Comparison of ENCODE assay signal across 17 cellular contexts in genomic region chr10:86600296-86600695, GRCh38. TPM values are rescaled to one million over a fixed set of nuclear protein-coding genes. Genes with fewer than 3 reads are reported as not detected.
A peak's percentile ranks its signal among the peaks of the same experiment; 100 is the strongest.
DNase-seq lines count a peak whose midpoint lies in the region; ATAC-seq, FAIRE-seq and TF ChIP-seq lines count a peak whose summit lies in the region.
"Had no signal": no experiment of that assay in that cellular context is flagged by ENCODE, and none has a peak within 500 bp of the region (broad histone marks: within the 10 kb centered on the region; RNA-seq: fewer than 3 reads in every experiment).

No MANE protein-coding gene starts in this region.

- intact Hi-C loops in GM12878 (cut with micrococcal nuclease; ENCODE audit: unreplicated experiment): no loop called here

- TF ChIP-seq CTCF in GM12878 (IDR thresholded peaks at IDR 0.05 in 2 of 3, conservative IDR thresholded peaks at IDR 0.05 in 1 of 3; ENCODE audit: control insufficient read depth in 2 of 3, extremely low read depth in 1 of 3, insufficient read depth in 1 of 3, low read depth in 3 of 3, low read length in 3 of 3) (no peak), osteoblast (IDR thresholded peaks at IDR 0.05; ENCODE audit: extremely low read depth, low read depth, low read length) (no peak)

- H3K9me2 ChIP-seq in Karpas-422 (replicated peaks; ENCODE audit: insufficient read depth, low read length): no peaks in the 10 kb centered on the region

- in situ Hi-C loops in GM12878 (cut with MboI): no loop called here

- CTCF ChIA-PET in GM12878 (lab: Yijun Ruan, JAX): no interaction called here

- no peak for TF ChIP-seq EP300 in GM12878 (IDR thresholded peaks at IDR 0.05; ENCODE audit: borderline replicate concordance in 1 of 2, control insufficient read depth in 1 of 2, low read depth in 2 of 2, low read length in 2 of 2)

- no peaks in the 10 kb centered on the region for H3K9me3 ChIP-seq in Karpas-422 (ENCODE audit: low read length)
- H3K9me3 ChIP-seq in GM12878 (replicated peaks; ENCODE audit: control insufficient read depth, insufficient read depth, low read length): no peaks in the 10 kb centered on the region
- no peaks in the 10 kb centered on the region for H3K9me3 ChIP-seq in osteoblast (ENCODE audit: low read depth, low read length)

- ATAC-seq in GM12878: no peak
- ATAC-seq in HG03457 (IDR thresholded peaks at IDR 0.05; ENCODE audit: unreplicated experiment): no peak

- H3K36me3 ChIP-seq in Karpas-422 (ENCODE audit: insufficient read depth, low read length): no peaks in the 10 kb centered on the region
- H3K36me3 ChIP-seq in GM12878 (ENCODE audit: control insufficient read depth in 2 of 2, insufficient read depth in 2 of 2, low read length in 1 of 2): no peaks in the 10 kb centered on the region
- H3K36me3 ChIP-seq in osteoblast (ENCODE audit: insufficient read depth, low read length): no peaks in the 10 kb centered on the region

- H3K9ac ChIP-seq in Karpas-422 (ENCODE audit: low read length): no peak overlapping the region
- no peak overlapping the region for H3K9ac ChIP-seq in GM12878 (ENCODE audit: control insufficient read depth, insufficient read depth, low read length)

- RAD21 ChIA-PET in GM12878 (lab: Charles Lee; ENCODE audit: unreplicated experiment): interaction anchor here (2.1 kb wide), 1 partner anchor 11 kb away, joined by 4 read pairs; no protein-coding TSS in a partner anchor

- FAIRE-seq in GM12878 (lab: Jason Lieb, UNC): no peak
- FAIRE-seq: A549, GM12892 had no signal

- H3K4me2 ChIP-seq in Karpas-422 (ENCODE audit: low read depth, low read length, poor library complexity, severe bottlenecking): no peak overlapping the region
- no peak overlapping the region for H3K4me2 ChIP-seq in GM12878 (ENCODE audit: control insufficient read depth, insufficient read depth)
- no peak overlapping the region for H3K4me2 ChIP-seq in osteoblast (ENCODE audit: insufficient read depth, low read length)
- H3K4me2 ChIP-seq: A549 had no signal

- SMC1A ChIA-PET in GM12878 (lab: Charles Lee; ENCODE audit: uncharacterized antibody, unreplicated experiment): interaction anchor here (0.9 to 1.5 kb wide), 2 partner anchors 13 to 15 kb away, joined by 3 read pairs; no protein-coding TSS in a partner anchor

- no TSS peak for BruUV-seq in GM12878 (replicated peaks; lab: Mats Ljungman, UMichigan)

- 0 out of 2 replicates have a peak overlapping the region, but pooled peaks have one; percentile 27 for H2AFZ ChIP-seq in Karpas-422 (ENCODE audit: low read length)
- H2AFZ ChIP-seq in GM12878 (ENCODE audit: control insufficient read depth, low read depth, low read length): peak overlapping the region; percentile 70
- no peak overlapping the region for H2AFZ ChIP-seq in osteoblast (ENCODE audit: low read length)

- TF ChIP-seq RAD21 in GM12878 (IDR thresholded peaks at IDR 0.05; ENCODE audit: insufficient read depth, low read depth, low read length): no peak

- no peak overlapping the region for H3K4me3 ChIP-seq in Karpas-422 (ENCODE audit: low read length)
- H3K4me3 ChIP-seq in GM12878: no peak overlapping the region
- H3K4me3 ChIP-seq in osteoblast (ENCODE audit: insufficient read depth, low read length): no peak overlapping the region
- H3K4me3 ChIP-seq: A549 had no signal

- H3K27ac ChIP-seq in Karpas-422 (ENCODE audit: low read length) (no peak overlapping the region), GM12878 (ENCODE audit: control insufficient read depth, insufficient read depth) (no peak overlapping the region), osteoblast (ENCODE audit: low read depth, low read length) (no peak overlapping the region)
- H3K27ac ChIP-seq: A549, C4-2B had no signal

- WGBS in GM12878 (ENCODE audit: insufficient coverage, insufficient replicate concordance, low lambda C conversion rate, missing lambda C conversion rate): 46% methylated on average over 2 of the region's 2 CpGs

- no peak for TF ChIP-seq POLR2A in GM12878 (IDR thresholded peaks at IDR 0.05; ENCODE audit: low read depth, low read length)

- DNase-seq in AG20443 (ENCODE audit: low spot score) (peak; percentile 47), Karpas-422 (no peak), GM12878 (ENCODE audit: low read depth, low spot score) (no peak), osteoblast (ENCODE audit: insufficient read length, low spot score, missing footprints) (peak; percentile 71), DMS 273 (lab: John Stamatoyannopoulos, UW; ENCODE audit: unreplicated experiment) (no peak), occipital lobe (lab: John Stamatoyannopoulos, UW) (no peak)
- DNase-seq: DMS 273 treated with DMSO at 0.1 percent for 48 hours, GF-D8, NCI-H1417 treated with DMSO at 0.1 percent for 48 hours, NCI-H1930, NCI-H446 treated with DMSO at 0.1 percent for 48 hours had no signal

- H3K79me2 ChIP-seq in Karpas-422 (ENCODE audit: low read length) (no peaks in the 10 kb centered on the region), GM12878 (ENCODE audit: control insufficient read depth, insufficient read depth, low read length) (no peaks in the 10 kb centered on the region), osteoblast (ENCODE audit: insufficient read depth, low read length) (no peaks in the 10 kb centered on the region)

- POLR2A ChIA-PET in GM12878 (lab: Charles Lee): no interaction called here

- H3K27me3 ChIP-seq in Karpas-422 (ENCODE audit: low read length) (no peaks in the 10 kb centered on the region), GM12878 (replicated peaks in 1 of 2; ENCODE audit: control insufficient read depth in 2 of 2, insufficient read depth in 2 of 2, low read length in 1 of 2) (no peaks in the 10 kb centered on the region), osteoblast (ENCODE audit: insufficient read depth, low read length) (no peaks in the 10 kb centered on the region)

- H3K4me1 ChIP-seq in Karpas-422 (ENCODE audit: low read length): peaks cover 12% of the 10 kb centered on the region
- H3K4me1 ChIP-seq in GM12878 (ENCODE audit: control insufficient read depth, insufficient read depth, low read length): no peaks in the 10 kb centered on the region; the same call in 1 of the 2 replicates
- H3K4me1 ChIP-seq in osteoblast (ENCODE audit: insufficient read depth, low read length): peaks cover 23% of the 10 kb centered on the region
- H3K4me1 ChIP-seq: A549 had no signal

- H4K20me1 ChIP-seq in Karpas-422 (ENCODE audit: insufficient read depth, low read depth, low read length) (no peaks in the 10 kb centered on the region), GM12878 (ENCODE audit: control insufficient read depth, insufficient read depth) (no peaks in the 10 kb centered on the region), osteoblast (ENCODE audit: insufficient read depth, low read length) (no peaks in the 10 kb centered on the region)

TF ChIP-seq in GM12878, 131 proteins besides CTCF, POLR2A, EP300 and RAD21 (continues in another document):
- TF ChIP-seq KAT2A (conservative IDR thresholded peaks at IDR 0.05; ENCODE audit: control insufficient read depth, low read depth, low read length) (no peak), ZNF622 (IDR thresholded peaks at IDR 0.05) (no peak), ZNF592 (IDR thresholded peaks at IDR 0.05) (no peak)

RNA-seq across cellular contexts. Expression of gene OPN4, which starts 54.1 kb away (rescaled TPM):
- total RNA-seq in Karpas-422 (2014; rRNA removed; shearing (Covaris generic); ENCODE audit: low replicate concordance): not detected in 2 replicates
- total RNA-seq in GM12878 (2013; cell fraction: nucleolus; rRNA removed): not detected in 2 replicates
- total RNA-seq in GM12878 (2014; rRNA removed) (not detected in 2 replicates), GM12878 (2014; rRNA removed; fragmentation: Illumina TruSeq; extraction: Trizol) (not detected in 2 replicates), GM12878 (2021) (not detected in 2 replicates), osteoblast (not detected in 2 replicates), occipital lobe (not detected)
- not detected for polyA plus RNA-seq in GM12878 (2011; ENCODE audit: low read depth)
- polyA plus RNA-seq in GM12878 (2011; rRNA removed) (not detected in 2 replicates), GM12878 (2014; fragmentation: Illumina TruSeq; extraction: Trizol) (not detected in 2 replicates), GM12878 (2014; fragmentation: Nextera tagmentation; extraction: Ambion mirVana) (not detected), GM12878 (2014; rRNA removed) (not detected in 2 replicates), GM12878 (2016; fragmentation: Nextera tagmentation; extraction: Ambion mirVana) (not detected)
- polyA plus RNA-seq in GM12878 (2011; cell fraction: cytosol; rRNA removed): not detected in 2 replicates
- polyA plus RNA-seq in GM12878 (2011; cell fraction: nucleus; rRNA removed): not detected in 2 replicates
- not detected in 2 replicates for polyA plus RNA-seq in GM12878 (2012)
- polyA minus RNA-seq in GM12878 (2011; rRNA and poly(A)+ RNA removed): not detected in 2 replicates
- polyA minus RNA-seq in GM12878 (2011; cell fraction: cytosol; rRNA and poly(A)+ RNA removed): not detected in 2 replicates
- not detected in 2 replicates for polyA minus RNA-seq in GM12878 (2011; cell fraction: nucleus; rRNA and poly(A)+ RNA removed)
- total RNA-seq: H7 had no signal
- polyA plus RNA-seq: A549, IgD-negative memory B cell had no signal

Comparison
In these comparisons a context has a peak if more than half of its experiments do, and no peak if none do; other contexts are left out.
1. DNase-seq: peak in AG20443 (single experiment) and osteoblast (single experiment); none in Karpas-422 (single experiment), GM12878 (single experiment), DMS 273 (single experiment) and occipital lobe (single experiment).